ENCODE assay signal across 6 cellular contexts in the genomic region with DNA sequence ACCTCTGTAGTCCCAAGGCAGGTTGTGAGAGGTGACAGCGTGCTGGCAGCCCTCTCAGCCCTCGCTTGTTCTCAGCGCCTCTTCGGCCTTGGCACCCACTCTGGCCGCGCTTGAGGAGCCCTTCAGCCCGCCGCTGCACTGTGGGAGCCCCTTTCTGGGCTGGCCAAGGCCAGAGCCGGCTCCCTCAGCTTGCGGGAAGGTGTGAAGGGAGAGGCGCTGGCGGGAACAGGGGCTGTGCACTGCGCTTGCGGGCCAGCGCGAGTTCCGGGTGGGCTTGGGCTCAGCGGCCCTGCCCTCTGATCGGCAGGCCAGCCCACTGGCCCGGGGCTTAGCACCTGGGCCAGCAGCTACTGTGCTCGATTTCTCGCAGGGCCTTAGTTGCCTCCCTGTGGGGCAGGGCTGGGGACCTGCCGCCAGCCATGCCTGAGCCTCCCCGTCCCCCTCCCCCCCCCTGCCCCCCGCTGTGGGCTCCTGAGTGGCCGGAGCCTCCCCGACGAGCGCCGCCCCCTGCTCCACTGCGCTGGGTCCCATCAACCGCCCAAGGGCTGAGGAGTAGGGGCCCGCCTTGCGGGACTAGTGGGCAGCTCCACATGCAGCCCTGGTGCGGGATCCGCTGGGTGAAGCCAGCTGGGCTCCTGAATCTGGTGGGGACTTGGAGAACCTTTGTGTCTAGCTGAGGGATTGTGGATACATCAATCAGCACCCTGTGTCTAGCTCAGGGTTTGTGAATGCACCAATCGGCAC.
"Had no signal": no experiment of that assay in that cellular context is flagged by ENCODE, and none has a peak within 500 bp of the region (broad histone marks: within the 10 kb centered on the region; RNA-seq: fewer than 3 reads in every experiment).

No MANE protein-coding gene starts in this region.

- H3K27ac Mint-ChIP-seq: GM23338, H9, IgD-negative memory B cell had no signal

- ATAC-seq: GM23338, HepG2 had no signal

- H3K4me1 Mint-ChIP-seq: GM23338, H9, IgD-negative memory B cell had no signal

- H3K4me3 Mint-ChIP-seq: GM23338, H9, IgD-negative memory B cell had no signal

- DNase-seq: H9, HCEC 1CT had no signal

- H3K27ac ChIP-seq: HL-60 had no signal

- H3K4me3 ChIP-seq: GM23338 had no signal

- H3K36me3 Mint-ChIP-seq: IgD-negative memory B cell had no signal

- H3K27me3 Mint-ChIP-seq: IgD-negative memory B cell had no signal
